ENCODE assay signal across 26 cellular contexts in genomic region chr11:70734379-70734778, GRCh38.
"Had no signal": no experiment of that assay in that cellular context is flagged by ENCODE, and none has a peak within 500 bp of the region (broad histone marks: within the 10 kb centered on the region; RNA-seq: fewer than 3 reads in every experiment).

No MANE protein-coding gene starts in this region.

- DNase-seq: dermis blood vessel endothelial cell; effector memory CD4-positive, alpha-beta T cell; foreskin keratinocyte; hippocampal formation; kidney glomerular epithelial cell; left colon; left ventricle myocardium inferior; naive B cell; sigmoid colon; stimulated activated CD4-positive, alpha-beta T cell treated with anti-CD3 and anti-CD28 coated beads, Interleukin-4, amount 100 ng/mL, for 4 hours; stimulated activated naive CD8-positive, alpha-beta T cell treated with anti-CD3 and anti-CD28 coated beads, Interleukin-15, Interleukin-2, amounts not matched to agents 100 U/mL and 50 U/mL, for 24 hours; substantia nigra; testis; tibial artery had no signal

- H3K36me3 ChIP-seq: esophagus muscularis mucosa, gastroesophageal sphincter, heart left ventricle, left ventricle myocardium inferior, prostate gland, sigmoid colon, tibial artery had no signal

- H3K27me3 ChIP-seq: esophagus muscularis mucosa, foreskin keratinocyte, gastroesophageal sphincter, heart left ventricle, sigmoid colon, testis had no signal

- ATAC-seq: foreskin keratinocyte; gastroesophageal sphincter; left colon; natural killer cell treated with Interleukin-12 subunit alpha and Interleukin-12 subunit beta and Interleukin-15 and Interleukin-18, amount 100 ng/mL, for 72 hours; right cardiac atrium; stimulated activated naive CD8-positive, alpha-beta T cell treated with anti-CD3 and anti-CD28 coated beads, Interleukin-15, Interleukin-2, amounts not matched to agents 100 U/mL and 50 U/mL, for 24 hours had no signal

- H3K9me3 Mint-ChIP-seq: memory B cell; natural killer cell treated with Interleukin-12 subunit alpha and Interleukin-12 subunit beta and Interleukin-15 and Interleukin-18, amount 100 ng/mL, for 72 hours; neural crest cell; type B pancreatic cell had no signal

- H3K27ac Mint-ChIP-seq: memory B cell; naive B cell; natural killer cell treated with Interleukin-12 subunit alpha and Interleukin-12 subunit beta and Interleukin-15 and Interleukin-18, amount 100 ng/mL, for 72 hours; stimulated activated memory B cell treated with anti-CD40 and anti-IgM and Interleukin-4, amounts not matched to agents 10 μg/mL and 1 μg/mL and 100 μg/mL, for 72 hours; type B pancreatic cell had no signal

- H3K36me3 Mint-ChIP-seq: memory B cell; naive B cell; natural killer cell treated with Interleukin-12 subunit alpha and Interleukin-12 subunit beta and Interleukin-15 and Interleukin-18, amount 100 ng/mL, for 72 hours; stimulated activated memory B cell treated with anti-CD40 and anti-IgM and Interleukin-4, amounts not matched to agents 10 μg/mL and 1 μg/mL and 100 μg/mL, for 72 hours; type B pancreatic cell had no signal

- H3K4me1 ChIP-seq: esophagus muscularis mucosa, foreskin keratinocyte, gastroesophageal sphincter, heart left ventricle, left ventricle myocardium inferior, prostate gland, sigmoid colon, testis, tibial artery had no signal

- H3K27me3 Mint-ChIP-seq: natural killer cell treated with Interleukin-12 subunit alpha and Interleukin-12 subunit beta and Interleukin-15 and Interleukin-18, amount 100 ng/mL, for 72 hours; type B pancreatic cell had no signal

- H3K9me3 ChIP-seq: esophagus muscularis mucosa, gastroesophageal sphincter, heart left ventricle, left ventricle myocardium inferior, prostate gland, sigmoid colon, testis, tibial artery had no signal

- H3K4me3 ChIP-seq: coronary artery, esophagus muscularis mucosa, gastroesophageal sphincter, heart left ventricle, left ventricle myocardium inferior, lung, prostate gland, sigmoid colon, testis, tibial artery had no signal

- H3K4me1 Mint-ChIP-seq: memory B cell; naive B cell; stimulated activated memory B cell treated with anti-CD40 and anti-IgM and Interleukin-4, amounts not matched to agents 10 μg/mL and 1 μg/mL and 100 μg/mL, for 72 hours had no signal

- H3K27ac ChIP-seq: coronary artery, esophagus muscularis mucosa, foreskin keratinocyte, gastroesophageal sphincter, heart left ventricle, left ventricle myocardium inferior, prostate gland, sigmoid colon, testis, tibial artery had no signal

- H3K4me3 Mint-ChIP-seq: memory B cell; naive B cell; natural killer cell treated with Interleukin-12 subunit alpha and Interleukin-12 subunit beta and Interleukin-15 and Interleukin-18, amount 100 ng/mL, for 72 hours; neural crest cell; stimulated activated memory B cell treated with anti-CD40 and anti-IgM and Interleukin-4, amounts not matched to agents 10 μg/mL and 1 μg/mL and 100 μg/mL, for 72 hours; type B pancreatic cell had no signal
